ENCODE assay signal across 19 cellular contexts in the genomic region with DNA sequence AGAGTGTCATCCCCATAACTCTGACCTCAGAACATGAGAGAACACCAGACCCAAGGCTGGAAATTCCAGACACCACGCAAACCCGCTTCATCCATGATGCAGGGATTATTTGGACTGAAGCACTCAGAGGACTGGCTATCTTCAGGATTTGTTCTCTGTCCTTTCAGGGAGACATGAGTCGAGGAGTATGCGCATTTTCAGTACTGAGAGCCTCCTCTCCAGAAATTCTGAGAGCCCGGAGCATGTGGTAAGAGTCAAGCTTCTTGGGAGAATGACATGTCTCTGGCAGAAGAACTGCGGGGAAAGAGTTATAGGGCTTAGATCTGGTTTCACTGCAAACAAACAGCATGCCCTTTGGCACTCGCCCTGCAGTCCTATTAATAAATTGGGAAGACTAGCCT. TPM values are rescaled to one million over a fixed set of nuclear protein-coding genes. Genes with fewer than 3 reads are reported as not detected.
DNase-seq lines count a peak whose midpoint lies in the region; ATAC-seq and TF ChIP-seq lines count a peak whose summit lies in the region.
"Had no signal": no experiment of that assay in that cellular context is flagged by ENCODE, and none has a peak within 500 bp of the region (broad histone marks: within the 10 kb centered on the region; RNA-seq: fewer than 3 reads in every experiment).

No MANE protein-coding gene starts in this region.

- peaks cover 64% of the 10 kb centered on the region for H3K36me3 Mint-ChIP-seq in CD4-positive, CD25-positive, alpha-beta regulatory T cell

- no peaks in the 10 kb centered on the region for H3K9me3 Mint-ChIP-seq in CD4-positive, CD25-positive, alpha-beta regulatory T cell
- H3K9me3 Mint-ChIP-seq: activated T-helper 17 cell treated with anti-CD3 and anti-CD28 coated beads, Interleukin-2, amount 50 U/mL, for 72 hours had no signal

- H3K4me1 Mint-ChIP-seq in CD4-positive, CD25-positive, alpha-beta regulatory T cell = peaks cover 22 to 69% (median 32%) of the 10 kb centered on the region in 4 donors

- DNase-seq in CD4-positive, CD25-positive, alpha-beta regulatory T cell = no peak
- DNase-seq in LNCaP clone FGC (ENCODE audit: low read depth) (peak; percentile 65), fibroblast of the aortic adventitia (ENCODE audit: low read depth) (peak; percentile 42), sigmoid colon (peak; percentile 88), D341Med (ENCODE audit: low spot score) (no peak), SW 1271 (lab: John Stamatoyannopoulos, UW) (no peak), NOMO-1 treated with DMSO at 0.1 percent for 48 hours (lab: John Stamatoyannopoulos, UW; ENCODE audit: unreplicated experiment) (no peak)
- no peak for DNase-seq in stimulated activated naive CD4-positive, alpha-beta T cell treated with Interleukin-2 at 50 U/mL for 16 hours (lab: John Stamatoyannopoulos, UW)
- DNase-seq: activated CD4-positive, alpha-beta T cell treated with anti-CD3 and anti-CD28 coated beads, Interleukin-2, amount 50 U/mL, for 48 hours; dermis blood vessel endothelial cell; Karpas-422; left cardiac atrium; NCI-H146; NCI-H446 treated with DMSO at 0.1 percent for 48 hours; stimulated activated CD4-positive, alpha-beta T cell treated with anti-CD3 and anti-CD28 coated beads, Interleukin-12 subunit alpha, Interleukin-12 subunit beta, amount 100 ng/mL, for 4 hours had no signal

- peaks cover 71% of the 10 kb centered on the region for H3K36me3 ChIP-seq in CD4-positive, CD25-positive, alpha-beta regulatory T cell (ENCODE audit: control insufficient read depth, insufficient read depth, low read length)
- no peaks in the 10 kb centered on the region for H3K36me3 ChIP-seq in sigmoid colon

- H3K27me3 ChIP-seq in CD4-positive, CD25-positive, alpha-beta regulatory T cell (ENCODE audit: control insufficient read depth, insufficient read depth, low read length) = no peaks in the 10 kb centered on the region
- no peaks in the 10 kb centered on the region for H3K27me3 ChIP-seq in sigmoid colon

- H3K4me1 ChIP-seq in CD4-positive, CD25-positive, alpha-beta regulatory T cell (ENCODE audit: control insufficient read depth, insufficient read depth, low read length, poor library complexity, severe bottlenecking) = peaks cover 26% of the 10 kb centered on the region
- peaks cover 0 to 34% (median 22%) of the 10 kb centered on the region in 4 donors for H3K4me1 ChIP-seq in sigmoid colon
- H3K4me1 ChIP-seq: parathyroid adenoma had no signal

- no peak overlapping the region for H3K27ac ChIP-seq in CD4-positive, CD25-positive, alpha-beta regulatory T cell (ENCODE audit: insufficient read depth, low read length, poor library complexity, severe bottlenecking)
- H3K27ac ChIP-seq in sigmoid colon = peak overlapping the region in 3 of 4 donors; percentile 62 to 78 (median 73)
- H3K27ac ChIP-seq: parathyroid adenoma had no signal

- H3K27ac Mint-ChIP-seq in CD4-positive, CD25-positive, alpha-beta regulatory T cell = peak overlapping the region; percentile 38 to 98 (median 75)

- TF ChIP-seq EP300 in sigmoid colon (IDR thresholded peaks at IDR 0.05) = peak in 3 of 4 donors; percentile 39 to 63 (median 61)

- TF ChIP-seq CTCF in LNCaP clone FGC (IDR thresholded peaks at IDR 0.05; ENCODE audit: control insufficient read depth, extremely low read depth, insufficient read depth) = no peak
- no peak for TF ChIP-seq CTCF in fibroblast of the aortic adventitia (IDR thresholded peaks at IDR 0.05; ENCODE audit: insufficient read depth, low read length)
- TF ChIP-seq CTCF in sigmoid colon (IDR thresholded peaks at IDR 0.05) = no peak

- intact Hi-C loops in sigmoid colon (cut with DNase I) = loop anchor here (2.0 kb wide), 1 partner anchor 23 kb away; a partner anchor contains a TSS

- ATAC-seq in CD4-positive, CD25-positive, alpha-beta regulatory T cell (ENCODE audit: low read depth in 2 of 2) = no peak
- ATAC-seq: activated T-helper 17 cell treated with anti-CD3 and anti-CD28 coated beads, Interleukin-2, amount 50 U/mL, for 72 hours; SK-N-SH treated with all-trans-retinoic acid at 6 μM for 48 hours had no signal

- H3K4me3 Mint-ChIP-seq in CD4-positive, CD25-positive, alpha-beta regulatory T cell = no peak overlapping the region
- H3K4me3 Mint-ChIP-seq: activated T-helper 17 cell treated with anti-CD3 and anti-CD28 coated beads, Interleukin-2, amount 50 U/mL, for 72 hours had no signal

- WGBS in sigmoid colon, 2 donors = 75 to 91% methylated on average over 7 of the region's 7 CpGs

- no peaks in the 10 kb centered on the region for H3K27me3 Mint-ChIP-seq in CD4-positive, CD25-positive, alpha-beta regulatory T cell
- H3K27me3 Mint-ChIP-seq: activated T-helper 17 cell treated with anti-CD3 and anti-CD28 coated beads, Interleukin-2, amount 50 U/mL, for 72 hours had no signal

- no peak for TF ChIP-seq POLR2A in sigmoid colon (IDR thresholded peaks at IDR 0.05)

- no peak overlapping the region for H3K4me3 ChIP-seq in CD4-positive, CD25-positive, alpha-beta regulatory T cell (ENCODE audit: low read depth, low read length)
- H3K4me3 ChIP-seq in LNCaP clone FGC (ENCODE audit: low read depth, low read length) (no peak overlapping the region), fibroblast of the aortic adventitia (ENCODE audit: low read depth, low read length) (no peak overlapping the region), sigmoid colon (no peak overlapping the region)

- no peaks in the 10 kb centered on the region for H3K9me3 ChIP-seq in CD4-positive, CD25-positive, alpha-beta regulatory T cell (ENCODE audit: control insufficient read depth in 2 of 2, low read length in 2 of 2)
- no peaks in the 10 kb centered on the region for H3K9me3 ChIP-seq in sigmoid colon

RNA-seq across cellular contexts. Expression of a gene that starts 6.9 kb away (rescaled TPM):
- total RNA-seq in CD4-positive, CD25-positive, alpha-beta regulatory T cell = 53.0 TPM
- polyA plus RNA-seq in CD4-positive, CD25-positive, alpha-beta regulatory T cell = 10 to 100 TPM; 33.5 to 43.2 (median 37.6) TPM
- total RNA-seq in fibroblast of the aortic adventitia (ENCODE audit: low replicate concordance) (0.74 TPM in 1 of 2 replicates, not detected in the other), sigmoid colon (1 to 10 TPM in 1 of 4 donors, under 1 TPM in 1, not detected in 2; 0.83 to 1.1 TPM)
- polyA plus RNA-seq in sigmoid colon = 1 to 10 TPM in 1 of 3 donors, under 1 TPM in 1, not detected in 1; 0.60 to 3.6 TPM
- total RNA-seq: astrocyte, dermis blood vessel endothelial cell had no signal

RNA-seq across cellular contexts. Expression of a gene that starts 23.5 kb away (rescaled TPM):
- 31.0 TPM for total RNA-seq in CD4-positive, CD25-positive, alpha-beta regulatory T cell
- polyA plus RNA-seq in CD4-positive, CD25-positive, alpha-beta regulatory T cell = under 1 TPM; 0.22 to 0.79 (median 0.55) TPM
- total RNA-seq in fibroblast of the aortic adventitia (ENCODE audit: low replicate concordance) = 8.7 and 30.5 TPM in 2 replicates
- 10 to 100 TPM; 11.0 to 21.4 (median 19.6) TPM for total RNA-seq in sigmoid colon
- 1 to 10 TPM in 2 of 3 donors, under 1 TPM in 1; 0.60 to 4.0 (median 1.6) TPM for polyA plus RNA-seq in sigmoid colon

RNA-seq across cellular contexts. Expression of a gene that starts 23.5 kb away (rescaled TPM):
- 78.1 TPM for total RNA-seq in CD4-positive, CD25-positive, alpha-beta regulatory T cell
- 10 to 100 TPM; 34.4 to 44.3 (median 42.6) TPM for polyA plus RNA-seq in CD4-positive, CD25-positive, alpha-beta regulatory T cell
- 108 and 166 TPM in 2 replicates for total RNA-seq in fibroblast of the aortic adventitia (ENCODE audit: low replicate concordance)
- total RNA-seq in sigmoid colon = 100 to 1,000 TPM in 1 of 4 donors, 10 to 100 TPM in 3; 84.9 to 111 (median 88.6) TPM
- 10 to 100 TPM; 17.8 to 44.3 (median 19.2) TPM for polyA plus RNA-seq in sigmoid colon

Comparison
In these comparisons a context has a peak if more than half of its experiments do, and no peak if none do; other contexts are left out.
1. DNase-seq: peak in LNCaP clone FGC (single experiment), fibroblast of the aortic adventitia (single experiment) and sigmoid colon (single experiment); none in CD4-positive, CD25-positive, alpha-beta regulatory T cell (0 of 3), D341Med (single experiment), SW 1271 (0 of 2), stimulated activated naive CD4-positive, alpha-beta T cell treated with Interleukin-2 at 50 U/mL for 16 hours (single experiment) and NOMO-1 treated with DMSO at 0.1 percent for 48 hours (single experiment).
2. RNA of a gene that starts 6.9 kb away (total RNA-seq): 53.0 TPM in CD4-positive, CD25-positive, alpha-beta regulatory T cell (single experiment); 0.83 to 1.1 TPM in sigmoid colon and 0.74 TPM in fibroblast of the aortic adventitia; every median in the first group is over 10 times any median in the second.